14 cellular contexts compared by ENCODE assay signal in the genomic region with DNA sequence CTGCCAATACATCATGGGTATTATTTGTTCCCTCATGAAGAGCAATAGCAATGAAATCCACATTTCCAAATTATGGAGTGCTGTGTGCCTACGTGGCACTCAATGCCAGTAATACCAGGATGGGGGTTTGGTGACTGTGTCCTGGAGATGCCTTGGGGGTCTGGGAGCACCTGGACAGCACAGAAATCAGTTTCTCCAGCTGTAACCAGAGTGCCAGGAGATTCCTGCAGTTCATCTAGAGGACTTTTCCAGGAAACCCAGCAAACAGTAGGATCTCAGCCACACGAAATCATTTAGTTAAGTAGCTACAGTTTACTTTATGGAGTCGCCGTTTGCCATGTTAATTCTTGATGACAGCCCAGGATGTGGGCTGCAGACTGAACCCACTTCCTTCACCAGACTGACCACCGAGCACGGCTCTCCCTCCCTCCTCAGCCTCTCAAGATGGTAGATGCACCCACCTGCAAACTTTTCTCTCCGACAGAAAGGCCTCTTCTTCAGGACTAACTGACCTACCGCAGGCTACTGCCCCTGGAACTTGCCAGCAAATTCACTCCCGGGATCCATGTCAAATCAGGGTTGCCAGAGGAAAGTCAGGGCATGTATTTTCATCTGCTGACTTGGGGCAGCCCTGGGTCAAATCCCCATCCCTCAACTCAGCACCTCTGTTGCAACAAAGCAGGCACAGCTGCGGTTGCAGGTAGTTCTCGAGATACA. TPM values are rescaled to one million over a fixed set of nuclear protein-coding genes. Genes with fewer than 3 reads are reported as not detected.
DNase-seq lines count a peak whose midpoint lies in the region; ATAC-seq lines count a peak whose summit lies in the region.
"Had no signal": no experiment of that assay in that cellular context is flagged by ENCODE, and none has a peak within 500 bp of the region (broad histone marks: within the 10 kb centered on the region; RNA-seq: fewer than 3 reads in every experiment).

No MANE protein-coding gene starts in this region.

- intact Hi-C loops in activated T-helper 1 cell treated with anti-CD3 and anti-CD28 coated beads, Interleukin-12 subunit alpha, Interleukin-12 subunit beta, Interleukin-2, Interleukin-4 antibody, amounts not matched to agents 30 ng/mL and 10 ng/mL and 1 ng/mL, durations not matched to agents 14 hours and 24 hours and 36 hours (cut with micrococcal nuclease) = loop anchor here (2.0 kb wide), 1 partner anchor 27 kb away; no protein-coding TSS in a partner anchor

- DNase-seq in activated T-cell treated with anti-CD3 and anti-CD28 coated beads, Interleukin-2, amount 50 U/mL, for 24 hours = no peak
- DNase-seq in activated T-cell treated with anti-CD3 and anti-CD28 coated beads for 4 hours (no peak), DMS114 treated with DMSO at 0.1 percent for 48 hours (lab: John Stamatoyannopoulos, UW; ENCODE audit: unreplicated experiment) (no peak), LoVo (ENCODE audit: low spot score) (no peak), MG63 (no peak)
- DNase-seq in activated T-helper 1 cell treated with anti-CD3 and anti-CD28 coated beads, Interleukin-12 subunit alpha, Interleukin-12 subunit beta, Interleukin-2, Interleukin-4 antibody, amounts not matched to agents 30 ng/mL and 10 ng/mL and 1 ng/mL, durations not matched to agents 14 hours and 24 hours and 36 hours (ENCODE audit: low spot score) = no peak
- no peak for DNase-seq in stimulated activated naive CD8-positive, alpha-beta T cell treated with anti-CD3 and anti-CD28 coated beads, Interleukin-15, Interleukin-2, amounts not matched to agents 100 U/mL and 50 U/mL, for 24 hours
- DNase-seq: brain microvascular endothelial cell; NCI-H1105; stimulated activated CD4-positive, alpha-beta T cell treated with anti-CD3 and anti-CD28 coated beads, Interleukin-2, amount 100 ng/mL, for 48 hours; substantia nigra had no signal

- peaks cover 52% of the 10 kb centered on the region for H3K36me3 Mint-ChIP-seq in activated T-cell treated with anti-CD3 and anti-CD28 coated beads, Interleukin-2, amount 50 U/mL, for 24 hours (ENCODE audit: low read depth)
- H3K36me3 Mint-ChIP-seq in activated T-helper 1 cell treated with anti-CD3 and anti-CD28 coated beads, Interleukin-12 subunit alpha, Interleukin-12 subunit beta, Interleukin-2, Interleukin-4 antibody, amounts not matched to agents 30 ng/mL and 10 ng/mL and 1 ng/mL, durations not matched to agents 14 hours and 24 hours and 36 hours (ENCODE audit: low read depth) = peaks cover 41% of the 10 kb centered on the region

- peaks cover 21% of the 10 kb centered on the region for H3K4me1 Mint-ChIP-seq in activated T-cell treated with anti-CD3 and anti-CD28 coated beads, Interleukin-2, amount 50 U/mL, for 24 hours (ENCODE audit: low read depth)
- H3K4me1 Mint-ChIP-seq in activated T-helper 1 cell treated with anti-CD3 and anti-CD28 coated beads, Interleukin-12 subunit alpha, Interleukin-12 subunit beta, Interleukin-2, Interleukin-4 antibody, amounts not matched to agents 30 ng/mL and 10 ng/mL and 1 ng/mL, durations not matched to agents 14 hours and 24 hours and 36 hours (ENCODE audit: low read depth) = peaks cover 44% of the 10 kb centered on the region

- ATAC-seq in HG03460 (IDR thresholded peaks at IDR 0.05; ENCODE audit: unreplicated experiment) = peak; percentile 61
- peak; percentile 47 for ATAC-seq in stimulated activated naive CD8-positive, alpha-beta T cell treated with anti-CD3 and anti-CD28 coated beads, Interleukin-15, Interleukin-2, amounts not matched to agents 100 U/mL and 50 U/mL, for 24 hours

- no peaks in the 10 kb centered on the region for H3K9me3 Mint-ChIP-seq in activated T-cell treated with anti-CD3 and anti-CD28 coated beads, Interleukin-2, amount 50 U/mL, for 24 hours
- H3K9me3 Mint-ChIP-seq in activated T-helper 1 cell treated with anti-CD3 and anti-CD28 coated beads, Interleukin-12 subunit alpha, Interleukin-12 subunit beta, Interleukin-2, Interleukin-4 antibody, amounts not matched to agents 30 ng/mL and 10 ng/mL and 1 ng/mL, durations not matched to agents 14 hours and 24 hours and 36 hours = no peaks in the 10 kb centered on the region

- H3K4me3 ChIP-seq in MG63 = no peak overlapping the region
- H3K4me3 ChIP-seq: HAP-1 had no signal

- H3K27me3 ChIP-seq in MG63 = no peaks in the 10 kb centered on the region
- H3K27me3 ChIP-seq: brain microvascular endothelial cell had no signal

- H3K36me3 ChIP-seq in MG63 = peaks cover 43% of the 10 kb centered on the region
- H3K36me3 ChIP-seq: brain microvascular endothelial cell had no signal

- no peaks in the 10 kb centered on the region for H3K9me3 ChIP-seq in MG63
- H3K9me3 ChIP-seq: HAP-1 had no signal

- H3K4me3 Mint-ChIP-seq in activated T-cell treated with anti-CD3 and anti-CD28 coated beads, Interleukin-2, amount 50 U/mL, for 24 hours = peak overlapping the region; percentile 26
- no peak overlapping the region for H3K4me3 Mint-ChIP-seq in activated T-helper 1 cell treated with anti-CD3 and anti-CD28 coated beads, Interleukin-12 subunit alpha, Interleukin-12 subunit beta, Interleukin-2, Interleukin-4 antibody, amounts not matched to agents 30 ng/mL and 10 ng/mL and 1 ng/mL, durations not matched to agents 14 hours and 24 hours and 36 hours

- H3K27ac Mint-ChIP-seq in activated T-cell treated with anti-CD3 and anti-CD28 coated beads, Interleukin-2, amount 50 U/mL, for 24 hours = peak overlapping the region; percentile 24
- H3K27ac Mint-ChIP-seq in activated T-helper 1 cell treated with anti-CD3 and anti-CD28 coated beads, Interleukin-12 subunit alpha, Interleukin-12 subunit beta, Interleukin-2, Interleukin-4 antibody, amounts not matched to agents 30 ng/mL and 10 ng/mL and 1 ng/mL, durations not matched to agents 14 hours and 24 hours and 36 hours = peak overlapping the region; percentile 65
- H3K27ac Mint-ChIP-seq: progenitor cell of endocrine pancreas had no signal

- no peaks in the 10 kb centered on the region for H3K27me3 Mint-ChIP-seq in activated T-cell treated with anti-CD3 and anti-CD28 coated beads, Interleukin-2, amount 50 U/mL, for 24 hours
- no peaks in the 10 kb centered on the region for H3K27me3 Mint-ChIP-seq in activated T-helper 1 cell treated with anti-CD3 and anti-CD28 coated beads, Interleukin-12 subunit alpha, Interleukin-12 subunit beta, Interleukin-2, Interleukin-4 antibody, amounts not matched to agents 30 ng/mL and 10 ng/mL and 1 ng/mL, durations not matched to agents 14 hours and 24 hours and 36 hours (ENCODE audit: insufficient read depth)
- H3K27me3 Mint-ChIP-seq: progenitor cell of endocrine pancreas had no signal

RNA-seq across cellular contexts. Expression of a gene that starts 30.3 kb away (rescaled TPM):
- 141 and 159 TPM in 2 replicates for total RNA-seq in activated T-helper 1 cell treated with anti-CD3 and anti-CD28 coated beads, Interleukin-12 subunit alpha, Interleukin-12 subunit beta, Interleukin-2, Interleukin-4 antibody, amounts not matched to agents 30 ng/mL and 10 ng/mL and 1 ng/mL, durations not matched to agents 14 hours and 24 hours and 36 hours
- total RNA-seq in MG63 (2014; rRNA removed; shearing (Covaris generic); ENCODE audit: low replicate concordance) = 15.0 and 17.9 TPM in 2 replicates
